ENCODE assay signal across 1 cellular context in genomic region chr4:185394568-185395254, GRCh38.
TF ChIP-seq lines count a peak whose summit lies in the region.

No MANE protein-coding gene starts in this region.

TF ChIP-seq in GM12878, 131 proteins besides CTCF, POLR2A, EP300 and RAD21:
- peak; percentile 98 for TF ChIP-seq MLLT1 (IDR thresholded peaks at IDR 0.05)
- TF ChIP-seq ZNF687 (IDR thresholded peaks at IDR 0.05) = 0 out of 2 replicates have a peak, but pooled peaks have one; percentile 22
- TF ChIP-seq CEBPB (IDR thresholded peaks at IDR 0.05; ENCODE audit: borderline replicate concordance in 1 of 2, low read depth in 2 of 2, low read length in 2 of 2) = peak in 1 of 2 experiments; percentile 25; a peak in 1 of 4 replicates
- TF ChIP-seq IKZF2 (IDR thresholded peaks at IDR 0.05) = no peak
